Comparison of ENCODE assay signal across 8 cellular contexts in the genomic region with DNA sequence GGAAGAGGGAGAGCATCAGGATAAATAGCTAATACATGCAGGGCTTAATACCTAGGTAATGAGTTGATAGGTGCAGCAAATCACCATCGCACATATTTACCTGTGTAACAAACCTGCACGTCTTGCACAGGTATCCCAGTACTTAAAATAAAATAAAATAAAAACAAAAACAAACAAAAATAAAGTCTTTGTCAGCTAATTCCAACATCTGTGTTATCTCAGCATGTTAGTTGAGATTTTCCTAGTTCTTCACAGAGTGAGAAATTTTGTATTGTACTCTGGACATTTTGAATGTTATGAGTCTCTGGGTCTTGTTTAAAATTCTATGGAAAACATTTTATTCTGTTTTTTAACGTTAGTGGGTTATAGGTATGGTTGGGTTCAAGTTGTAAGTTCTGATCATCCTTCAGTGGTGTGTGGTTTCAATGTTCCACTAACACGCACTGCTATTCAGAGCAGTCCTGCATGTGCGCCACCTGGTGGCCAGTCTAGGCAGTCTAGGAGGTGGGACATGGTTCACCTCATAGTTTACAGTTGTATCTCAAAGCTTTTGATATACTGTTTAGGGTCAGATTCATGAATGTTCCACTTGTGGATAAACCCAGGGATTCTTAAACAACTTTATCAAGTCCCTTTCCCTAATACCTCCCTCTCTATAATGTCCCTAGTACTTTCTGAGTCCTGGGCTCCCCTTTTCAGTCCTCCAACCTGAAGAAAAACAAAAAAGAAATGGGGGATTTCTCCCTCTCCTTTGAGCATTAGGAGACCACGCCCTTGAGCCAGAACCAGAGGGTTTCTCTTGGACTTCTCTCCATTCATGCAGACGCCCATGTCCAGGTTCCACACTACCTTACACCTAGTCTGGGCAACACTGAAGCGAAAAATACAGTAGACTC.
DNase-seq lines count a peak whose midpoint lies in the region; ATAC-seq and TF ChIP-seq lines count a peak whose summit lies in the region.

No MANE protein-coding gene starts in this region.

- H3K27me3 Mint-ChIP-seq in neural crest cell (ENCODE audit: low read depth), result peaks cover 4% of the 10 kb centered on the region

- H3K9me3 ChIP-seq in fibroblast of lung (ENCODE audit: control insufficient read depth, insufficient read depth, low read depth, low read length), result no peaks in the 10 kb centered on the region
- H3K9me3 ChIP-seq in stomach, result no peaks in the 10 kb centered on the region

- no peak overlapping the region for H3K4me3 Mint-ChIP-seq in neural crest cell

- no peak for TF ChIP-seq POLR2A in stomach (IDR thresholded peaks at IDR 0.05)

- H2AFZ ChIP-seq in fibroblast of lung (ENCODE audit: low read length), result no peak overlapping the region

- no peak for TF ChIP-seq EP300 in stomach (IDR thresholded peaks at IDR 0.05)

- H3K4me3 ChIP-seq in fibroblast of lung (replicated peaks in 1 of 4; ENCODE audit: control extremely low read depth in 1 of 4, insufficient read depth in 1 of 4, low read depth in 3 of 4, low read length in 4 of 4) (no peak overlapping the region), stomach (no peak overlapping the region)

- peaks cover 8% of the 10 kb centered on the region for H3K4me1 Mint-ChIP-seq in neural crest cell

- H3K27ac Mint-ChIP-seq in neural crest cell (ENCODE audit: unreplicated experiment), result no peak overlapping the region

- DNase-seq in DMS53 (lab: John Stamatoyannopoulos, UW) (peak; percentile 76), HS-5 (ENCODE audit: low read depth) (peak; percentile 11), OCI-M2 (lab: John Stamatoyannopoulos, UW; ENCODE audit: unreplicated experiment) (peak; percentile 2), fibroblast of lung (ENCODE audit: low read depth in 2 of 2) (peak; percentile 39 to 69), neural crest cell (ENCODE audit: low read depth, low spot score) (peak; percentile 81), stomach (peak; percentile 91)
- peak; percentile 78 for DNase-seq in activated T-cell treated with anti-CD3 and anti-CD28 coated beads, Interleukin-2, amount 50 U/mL, for 1 hour

- H3K9me3 Mint-ChIP-seq in neural crest cell, result peaks cover 7% of the 10 kb centered on the region

- H3K36me3 ChIP-seq in fibroblast of lung (ENCODE audit: control insufficient read depth, insufficient read depth, low read length) (no peaks in the 10 kb centered on the region), stomach (no peaks in the 10 kb centered on the region)

- no peaks in the 10 kb centered on the region for H3K79me2 ChIP-seq in fibroblast of lung (ENCODE audit: control insufficient read depth, insufficient read depth, low read length)

- WGBS in stomach, 5 donors, result 40 to 45% (median 41%) methylated on average over 8 of the region's 8 CpGs

- H4K20me1 ChIP-seq in fibroblast of lung (ENCODE audit: control insufficient read depth, extremely low read depth, insufficient read depth, low read length), result no peaks in the 10 kb centered on the region

- peak; percentile 91 to 98 for TF ChIP-seq CTCF in fibroblast of lung (conservative IDR thresholded peaks at IDR 0.05 in 1 of 2, IDR thresholded peaks at IDR 0.05 in 1 of 2; ENCODE audit: low read depth in 1 of 2, low read length in 2 of 2)
- peak; percentile 92 for TF ChIP-seq CTCF in neural crest cell (conservative IDR thresholded peaks at IDR 0.05)
- TF ChIP-seq CTCF in stomach (IDR thresholded peaks at IDR 0.05), result peak in 5 of 7 experiments; percentile 63 to 92 (median 87)

- H3K4me2 ChIP-seq in fibroblast of lung (ENCODE audit: extremely low read depth, insufficient read depth, low read length), result no peak overlapping the region

- H3K4me1 ChIP-seq in fibroblast of lung (ENCODE audit: control insufficient read depth, extremely low read depth, insufficient read depth, low read length) (no peaks in the 10 kb centered on the region), stomach (peaks cover 0 to 9% (median 2%) of the 10 kb centered on the region in 4 donors)

- H3K27me3 ChIP-seq in fibroblast of lung (ENCODE audit: control insufficient read depth, insufficient read depth, low read length), result no peaks in the 10 kb centered on the region
- H3K27me3 ChIP-seq in stomach, result no peaks in the 10 kb centered on the region

- H3K9ac ChIP-seq in fibroblast of lung (ENCODE audit: insufficient read depth, low read length), result no peak overlapping the region

- intact Hi-C loops in stomach (cut with DNase I; ENCODE audit: low total_unique reads), result loop anchor here (10.0 kb wide), 1 partner anchor 761 kb away; no protein-coding TSS in a partner anchor

- ATAC-seq in GM21423 (IDR thresholded peaks at IDR 0.05; ENCODE audit: unreplicated experiment), result peak; percentile 91

- no peak overlapping the region for H3K27ac ChIP-seq in fibroblast of lung (ENCODE audit: insufficient read depth, low read length)
- peak overlapping the region in 3 of 5 donors; percentile 9 to 82 (median 13) for H3K27ac ChIP-seq in stomach

- peaks cover 2% of the 10 kb centered on the region for H3K36me3 Mint-ChIP-seq in neural crest cell (ENCODE audit: low read depth)

Comparison
In these comparisons a context has a peak if more than half of its experiments do, and no peak if none do; other contexts are left out.
1. DNase-seq: peak in every context shown above with its lines; median percentile 91 in stomach; 81 in neural crest cell; 78 in activated T-cell treated with anti-CD3 and anti-CD28 coated beads, Interleukin-2, amount 50 U/mL, for 1 hour; 76 in DMS53; 54 in fibroblast of lung; 11 in HS-5; 2 in OCI-M2.